ENCODE assay signal across 8 cellular contexts in the genomic region with DNA sequence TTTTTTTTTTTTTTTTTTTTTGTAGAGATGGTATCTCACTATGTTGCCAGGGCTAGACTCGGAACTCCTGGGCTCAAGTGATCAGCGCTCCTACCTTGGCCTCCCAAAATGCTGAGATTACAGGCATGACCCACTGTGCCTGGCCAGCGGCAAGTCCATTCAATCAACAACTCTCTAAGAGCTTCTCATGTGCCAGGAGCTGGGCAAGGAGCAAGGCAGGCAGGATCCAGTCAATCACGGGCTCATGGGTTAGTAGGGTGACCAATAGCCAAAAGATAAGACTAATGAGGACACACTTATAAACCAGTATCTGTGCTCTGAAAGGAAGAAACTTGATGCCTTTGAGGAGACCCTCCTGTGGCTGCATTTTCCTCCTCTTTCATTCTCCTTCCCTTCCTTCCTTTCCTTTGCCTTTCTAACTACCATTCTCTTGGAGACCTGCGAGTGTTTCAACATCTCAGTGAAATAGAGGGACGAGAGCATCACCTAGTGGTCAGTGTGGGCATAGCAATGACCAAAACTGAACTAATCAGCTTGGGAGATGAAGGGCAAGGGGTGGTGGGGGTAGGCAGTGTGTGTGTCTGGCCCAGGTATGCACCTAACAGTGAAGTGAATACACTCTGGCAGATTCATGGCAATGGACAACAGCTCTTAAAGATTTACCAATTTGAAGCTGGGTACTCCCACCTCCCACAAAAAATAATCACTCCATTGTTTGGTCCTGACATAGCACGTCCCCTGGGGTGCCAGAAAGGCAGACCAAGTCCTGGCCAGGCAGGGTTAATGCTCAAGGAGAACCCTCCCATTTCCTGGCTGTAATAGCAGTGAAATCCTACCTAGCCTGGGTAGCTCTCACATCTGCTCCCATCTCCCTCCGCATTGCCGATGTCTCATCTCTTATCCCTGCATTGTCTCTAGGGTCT. TPM values are rescaled to one million over a fixed set of nuclear protein-coding genes. Genes with fewer than 3 reads are reported as not detected.
A peak's percentile ranks its signal among the peaks of the same experiment; 100 is the strongest.
DNase-seq lines count a peak whose midpoint lies in the region; ATAC-seq and TF ChIP-seq lines count a peak whose summit lies in the region.

No MANE protein-coding gene starts in this region.

- H3K4me3 ChIP-seq in fibroblast of villous mesenchyme (ENCODE audit: low read depth, low read length) (no peak overlapping the region), osteoblast (ENCODE audit: insufficient read depth, low read length) (no peak overlapping the region), tibial artery (no peak overlapping the region)

- H3K36me3 Mint-ChIP-seq in activated T-helper 1 cell treated with anti-CD3 and anti-CD28 coated beads, Interleukin-12 subunit alpha, Interleukin-12 subunit beta, Interleukin-2, Interleukin-4 antibody, amounts not matched to agents 30 ng/mL and 10 ng/mL and 1 ng/mL, durations not matched to agents 14 hours and 24 hours and 36 hours (ENCODE audit: low read depth): no peaks in the 10 kb centered on the region

- H3K79me2 ChIP-seq in osteoblast (ENCODE audit: insufficient read depth, low read length): no peaks in the 10 kb centered on the region

- peaks cover 3% of the 10 kb centered on the region for H3K27me3 ChIP-seq in osteoblast (ENCODE audit: insufficient read depth, low read length)
- H3K27me3 ChIP-seq in tibial artery: no peaks in the 10 kb centered on the region

- peak; percentile 32 for DNase-seq in DMS153 (lab: John Stamatoyannopoulos, UW)
- DNase-seq in KBM-7: peak; percentile 94
- DNase-seq in RPMI8226: peak; percentile 85
- peak; percentile 71 for DNase-seq in activated T-helper 1 cell treated with anti-CD3 and anti-CD28 coated beads, Interleukin-12 subunit alpha, Interleukin-12 subunit beta, Interleukin-2, Interleukin-4 antibody, amounts not matched to agents 30 ng/mL and 10 ng/mL and 1 ng/mL, durations not matched to agents 14 hours and 24 hours and 36 hours (ENCODE audit: low spot score)
- DNase-seq in fibroblast of villous mesenchyme (ENCODE audit: low read depth): peak; percentile 79
- DNase-seq in osteoblast (ENCODE audit: insufficient read length, low spot score, missing footprints): peak; percentile 94
- DNase-seq in tibial artery: peak; percentile 82 to 83

- no peaks in the 10 kb centered on the region for H4K20me1 ChIP-seq in osteoblast (ENCODE audit: insufficient read depth, low read length)

- H3K4me3 Mint-ChIP-seq in activated T-helper 1 cell treated with anti-CD3 and anti-CD28 coated beads, Interleukin-12 subunit alpha, Interleukin-12 subunit beta, Interleukin-2, Interleukin-4 antibody, amounts not matched to agents 30 ng/mL and 10 ng/mL and 1 ng/mL, durations not matched to agents 14 hours and 24 hours and 36 hours: no peak overlapping the region

- intact Hi-C loops in activated T-helper 1 cell treated with anti-CD3 and anti-CD28 coated beads, Interleukin-12 subunit alpha, Interleukin-12 subunit beta, Interleukin-2, Interleukin-4 antibody, amounts not matched to agents 30 ng/mL and 10 ng/mL and 1 ng/mL, durations not matched to agents 14 hours and 24 hours and 36 hours (cut with micrococcal nuclease): loop anchor here (1.0 to 5.0 kb wide), 7 partner anchors 44 to 578 kb away; a partner anchor contains a TSS
- intact Hi-C loops in tibial artery (cut with DNase I; ENCODE audit: low total_unique reads): loop anchor here (5.0 to 10.0 kb wide), 2 partner anchors 173 to 316 kb away; no protein-coding TSS in a partner anchor

- H3K36me3 ChIP-seq in osteoblast (ENCODE audit: insufficient read depth, low read length) (no peaks in the 10 kb centered on the region), tibial artery (no peaks in the 10 kb centered on the region)

- in situ Hi-C loops in KBM-7 (cut with MboI; ENCODE audit: low pct_unique_long_range_greater_than_20kb, low sequenced_read_pairs): loop anchor here (25.0 kb wide), 1 partner anchor 313 kb away; no protein-coding TSS in a partner anchor

- peak overlapping the region; percentile 45 for H2AFZ ChIP-seq in osteoblast (ENCODE audit: low read length)

- peaks cover 2% of the 10 kb centered on the region for H3K27me3 Mint-ChIP-seq in activated T-helper 1 cell treated with anti-CD3 and anti-CD28 coated beads, Interleukin-12 subunit alpha, Interleukin-12 subunit beta, Interleukin-2, Interleukin-4 antibody, amounts not matched to agents 30 ng/mL and 10 ng/mL and 1 ng/mL, durations not matched to agents 14 hours and 24 hours and 36 hours (ENCODE audit: insufficient read depth)

- H3K9me3 ChIP-seq in osteoblast (ENCODE audit: low read depth, low read length) (no peaks in the 10 kb centered on the region), tibial artery (no peaks in the 10 kb centered on the region)

- H3K9me3 Mint-ChIP-seq in activated T-helper 1 cell treated with anti-CD3 and anti-CD28 coated beads, Interleukin-12 subunit alpha, Interleukin-12 subunit beta, Interleukin-2, Interleukin-4 antibody, amounts not matched to agents 30 ng/mL and 10 ng/mL and 1 ng/mL, durations not matched to agents 14 hours and 24 hours and 36 hours: no peaks in the 10 kb centered on the region

- H3K27ac Mint-ChIP-seq in activated T-helper 1 cell treated with anti-CD3 and anti-CD28 coated beads, Interleukin-12 subunit alpha, Interleukin-12 subunit beta, Interleukin-2, Interleukin-4 antibody, amounts not matched to agents 30 ng/mL and 10 ng/mL and 1 ng/mL, durations not matched to agents 14 hours and 24 hours and 36 hours: no peak overlapping the region

- H3K4me1 ChIP-seq in osteoblast (ENCODE audit: insufficient read depth, low read length) (peaks cover 9% of the 10 kb centered on the region), tibial artery (peaks cover 0 to 18% (median 13%) of the 10 kb centered on the region in 4 donors)

- peaks cover 11% of the 10 kb centered on the region for H3K4me1 Mint-ChIP-seq in activated T-helper 1 cell treated with anti-CD3 and anti-CD28 coated beads, Interleukin-12 subunit alpha, Interleukin-12 subunit beta, Interleukin-2, Interleukin-4 antibody, amounts not matched to agents 30 ng/mL and 10 ng/mL and 1 ng/mL, durations not matched to agents 14 hours and 24 hours and 36 hours (ENCODE audit: low read depth)

- no peak for ATAC-seq in HG03571 (IDR thresholded peaks at IDR 0.05; ENCODE audit: unreplicated experiment)

- peak; percentile 100 for TF ChIP-seq CTCF in fibroblast of villous mesenchyme (IDR thresholded peaks at IDR 0.05; ENCODE audit: insufficient read depth, low read depth, low read length)
- peak; percentile 99 for TF ChIP-seq CTCF in osteoblast (IDR thresholded peaks at IDR 0.05; ENCODE audit: extremely low read depth, low read depth, low read length)
- peak; percentile 95 to 99 for TF ChIP-seq CTCF in tibial artery (IDR thresholded peaks at IDR 0.05)

- peak overlapping the region; percentile 41 for H3K4me2 ChIP-seq in osteoblast (ENCODE audit: insufficient read depth, low read length)

- no peak overlapping the region for H3K27ac ChIP-seq in osteoblast (ENCODE audit: low read depth, low read length)
- no peak overlapping the region for H3K27ac ChIP-seq in tibial artery

RNA-seq across cellular contexts. Expression of a gene that starts 6.2 kb away (rescaled TPM):
- 13.3 and 15.3 TPM in 2 replicates for total RNA-seq in activated T-helper 1 cell treated with anti-CD3 and anti-CD28 coated beads, Interleukin-12 subunit alpha, Interleukin-12 subunit beta, Interleukin-2, Interleukin-4 antibody, amounts not matched to agents 30 ng/mL and 10 ng/mL and 1 ng/mL, durations not matched to agents 14 hours and 24 hours and 36 hours
- total RNA-seq in fibroblast of villous mesenchyme (2.6 and 11.0 TPM in 2 replicates), osteoblast (6.2 and 6.9 TPM in 2 replicates)

RNA-seq across cellular contexts. Expression of a gene that starts 12.5 kb away (rescaled TPM):
- total RNA-seq in activated T-helper 1 cell treated with anti-CD3 and anti-CD28 coated beads, Interleukin-12 subunit alpha, Interleukin-12 subunit beta, Interleukin-2, Interleukin-4 antibody, amounts not matched to agents 30 ng/mL and 10 ng/mL and 1 ng/mL, durations not matched to agents 14 hours and 24 hours and 36 hours: 273 and 290 TPM in 2 replicates
- total RNA-seq in fibroblast of villous mesenchyme: 33.7 and 47.4 TPM in 2 replicates
- 27.1 and 38.9 TPM in 2 replicates for total RNA-seq in osteoblast

RNA-seq across cellular contexts. Expression of a gene that starts 43.7 kb away (rescaled TPM):
- total RNA-seq in activated T-helper 1 cell treated with anti-CD3 and anti-CD28 coated beads, Interleukin-12 subunit alpha, Interleukin-12 subunit beta, Interleukin-2, Interleukin-4 antibody, amounts not matched to agents 30 ng/mL and 10 ng/mL and 1 ng/mL, durations not matched to agents 14 hours and 24 hours and 36 hours: 72.6 and 73.2 TPM in 2 replicates
- total RNA-seq in fibroblast of villous mesenchyme (39.0 and 41.5 TPM in 2 replicates), osteoblast (36.6 and 46.3 TPM in 2 replicates)

RNA-seq across cellular contexts. Expression of a gene that starts 45.0 kb away (rescaled TPM):
- total RNA-seq in activated T-helper 1 cell treated with anti-CD3 and anti-CD28 coated beads, Interleukin-12 subunit alpha, Interleukin-12 subunit beta, Interleukin-2, Interleukin-4 antibody, amounts not matched to agents 30 ng/mL and 10 ng/mL and 1 ng/mL, durations not matched to agents 14 hours and 24 hours and 36 hours: 2.0 and 3.5 TPM in 2 replicates
- total RNA-seq in fibroblast of villous mesenchyme (0.43 and 1.6 TPM in 2 replicates), osteoblast (0.88 and 1.8 TPM in 2 replicates)

Comparison
In these comparisons a context has a peak if more than half of its experiments do, and no peak if none do; other contexts are left out.
1. DNase-seq: peak in every context shown above with its lines; median percentile 94 in KBM-7; 94 in osteoblast; 85 in RPMI8226; 82 in tibial artery; 79 in fibroblast of villous mesenchyme; 71 in activated T-helper 1 cell treated with anti-CD3 and anti-CD28 coated beads, Interleukin-12 subunit alpha, Interleukin-12 subunit beta, Interleukin-2, Interleukin-4 antibody, amounts not matched to agents 30 ng/mL and 10 ng/mL and 1 ng/mL, durations not matched to agents 14 hours and 24 hours and 36 hours; 32 in DMS153.